In the genomic region with DNA sequence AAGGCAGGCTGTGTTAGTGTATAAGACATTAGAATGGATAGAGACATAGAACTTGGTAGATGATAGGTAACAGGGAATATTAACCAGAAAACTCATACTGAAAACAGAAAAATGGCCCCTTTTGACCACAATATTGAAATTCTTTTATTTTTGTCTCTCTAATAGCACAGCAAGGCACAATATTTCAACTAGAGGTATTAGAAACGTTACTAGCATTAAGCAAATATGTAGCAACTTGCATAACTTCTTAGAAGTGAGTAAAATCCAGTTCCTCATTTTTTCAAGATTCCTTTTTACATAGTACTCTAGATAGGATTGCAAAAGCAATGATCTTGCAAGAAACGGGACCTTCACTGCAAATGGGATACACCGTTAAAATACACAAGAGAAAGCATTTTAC, we compare ENCODE assay signal across 1 cellular context.
TF ChIP-seq lines count a peak whose summit lies in the region.

No MANE protein-coding gene starts in this region.

TF ChIP-seq in HepG2, 621 proteins besides CTCF, POLR2A, EP300 and RAD21 (continued from another document):
- TF ChIP-seq, protein P1, sequence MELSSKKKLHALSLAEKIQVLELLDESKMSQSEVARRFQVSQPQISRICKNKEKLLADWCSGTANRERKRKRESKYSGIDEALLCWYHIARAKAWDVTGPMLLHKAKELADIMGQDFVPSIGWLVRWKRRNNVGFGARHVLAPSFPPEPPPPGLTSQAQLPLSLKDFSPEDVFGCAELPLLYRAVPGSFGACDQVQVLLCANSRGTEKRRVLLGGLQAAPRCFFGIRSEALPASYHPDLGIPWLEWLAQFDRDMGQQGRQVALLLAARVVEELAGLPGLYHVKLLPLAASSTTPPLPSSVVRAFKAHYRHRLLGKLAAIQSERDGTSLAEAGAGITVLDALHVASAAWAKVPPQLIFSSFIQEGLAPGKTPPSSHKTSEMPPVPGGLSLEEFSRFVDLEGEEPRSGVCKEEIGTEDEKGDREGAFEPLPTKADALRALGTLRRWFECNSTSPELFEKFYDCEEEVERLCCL (CRISPR knock-in tag; IDR thresholded peaks at IDR 0.05; ENCODE audit: borderline replicate concordance): no peak
- TF ChIP-seq, protein P2, sequence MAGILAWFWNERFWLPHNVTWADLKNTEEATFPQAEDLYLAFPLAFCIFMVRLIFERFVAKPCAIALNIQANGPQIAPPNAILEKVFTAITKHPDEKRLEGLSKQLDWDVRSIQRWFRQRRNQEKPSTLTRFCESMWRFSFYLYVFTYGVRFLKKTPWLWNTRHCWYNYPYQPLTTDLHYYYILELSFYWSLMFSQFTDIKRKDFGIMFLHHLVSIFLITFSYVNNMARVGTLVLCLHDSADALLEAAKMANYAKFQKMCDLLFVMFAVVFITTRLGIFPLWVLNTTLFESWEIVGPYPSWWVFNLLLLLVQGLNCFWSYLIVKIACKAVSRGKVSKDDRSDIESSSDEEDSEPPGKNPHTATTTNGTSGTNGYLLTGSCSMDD (CRISPR knock-in tag; IDR thresholded peaks at IDR 0.05): no peak
- TF ChIP-seq, protein P3, sequence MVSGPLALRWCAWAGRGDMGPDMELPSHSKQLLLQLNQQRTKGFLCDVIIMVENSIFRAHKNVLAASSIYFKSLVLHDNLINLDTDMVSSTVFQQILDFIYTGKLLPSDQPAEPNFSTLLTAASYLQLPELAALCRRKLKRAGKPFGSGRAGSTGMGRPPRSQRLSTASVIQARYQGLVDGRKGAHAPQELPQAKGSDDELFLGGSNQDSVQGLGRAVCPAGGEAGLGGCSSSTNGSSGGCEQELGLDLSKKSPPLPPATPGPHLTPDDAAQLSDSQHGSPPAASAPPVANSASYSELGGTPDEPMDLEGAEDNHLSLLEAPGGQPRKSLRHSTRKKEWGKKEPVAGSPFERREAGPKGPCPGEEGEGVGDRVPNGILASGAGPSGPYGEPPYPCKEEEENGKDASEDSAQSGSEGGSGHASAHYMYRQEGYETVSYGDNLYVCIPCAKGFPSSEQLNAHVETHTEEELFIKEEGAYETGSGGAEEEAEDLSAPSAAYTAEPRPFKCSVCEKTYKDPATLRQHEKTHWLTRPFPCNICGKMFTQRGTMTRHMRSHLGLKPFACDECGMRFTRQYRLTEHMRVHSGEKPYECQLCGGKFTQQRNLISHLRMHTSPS (CRISPR knock-in tag; IDR thresholded peaks at IDR 0.05; ENCODE audit: low read depth): no peak
- no peak for TF ChIP-seq GABPA (IDR thresholded peaks at IDR 0.05; ENCODE audit: low read depth, low read length)
- TF ChIP-seq GABPA (CRISPR knock-in tag; IDR thresholded peaks at IDR 0.05; ENCODE audit: low read depth): no peak
- no peak for TF ChIP-seq ZNF451 (CRISPR knock-in tag; IDR thresholded peaks at IDR 0.05)
- TF ChIP-seq HMGA1 (CRISPR knock-in tag; conservative IDR thresholded peaks at IDR 0.05): no peak
- no peak for TF ChIP-seq KDM1A (CRISPR knock-in tag; IDR thresholded peaks at IDR 0.05)
- TF ChIP-seq RFX3 (CRISPR knock-in tag; IDR thresholded peaks at IDR 0.05): no peak
- TF ChIP-seq ZBTB42 (CRISPR knock-in tag; IDR thresholded peaks at IDR 0.05): no peak
